24 cellular contexts compared by ENCODE assay signal in the genomic region with DNA sequence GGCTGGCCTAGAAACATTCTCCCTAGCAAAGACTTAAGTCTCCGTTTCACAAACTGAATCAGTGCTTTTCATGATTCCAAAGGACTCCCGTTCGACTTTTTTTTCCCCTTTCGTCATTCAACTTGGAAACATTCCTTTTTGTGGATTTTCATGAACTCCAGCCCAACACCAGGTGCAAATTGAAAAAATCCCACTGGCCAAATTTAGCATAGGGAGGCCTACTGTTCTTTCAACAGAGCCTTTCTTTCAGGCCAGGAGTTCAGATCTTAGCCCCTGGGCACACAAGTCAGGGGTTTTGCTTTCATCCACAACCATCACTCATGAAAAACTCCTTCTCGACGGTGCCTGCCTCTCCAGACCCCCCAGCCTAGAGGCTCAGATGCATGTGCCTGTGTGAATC.
"Had no signal": no experiment of that assay in that cellular context is flagged by ENCODE, and none has a peak within 500 bp of the region (broad histone marks: within the 10 kb centered on the region; RNA-seq: fewer than 3 reads in every experiment).

No MANE protein-coding gene starts in this region.

- DNase-seq: activated CD4-positive, alpha-beta T cell treated with anti-CD3 and anti-CD28 coated beads for 4 hours; activated CD4-positive, alpha-beta T cell treated with anti-CD3 and anti-CD28 coated beads, Interleukin-2, amount 50 U/mL, for 4 hours; activated CD4-positive, CD25-positive, alpha-beta regulatory T cell; activated CD8-positive, alpha-beta memory T cell treated with anti-CD3 and anti-CD28 coated beads, Interleukin-2, amount 50 U/mL, for 48 hours; activated CD8-positive, alpha-beta T cell treated with anti-CD3 and anti-CD28 coated beads, Interleukin-2, amount 10 ng/mL, durations not matched to agents 7 days and 5 days; activated effector memory CD4-positive, alpha-beta T cell treated with anti-CD3 and anti-CD28 coated beads, Interleukin-2, amount 50 U/mL, for 16 hours; activated naive CD4-positive, alpha-beta T cell treated with Interleukin-2 at 50 U/mL for 16 hours; activated naive CD8-positive, alpha-beta T cell treated with anti-CD3 and anti-CD28 coated beads, Interleukin-2, amount 50 U/mL, for 24 hours; activated T-cell treated with anti-CD3 and anti-CD28 coated beads, Interleukin-2, amount 50 U/mL, for 1 hour; KG1; NCI-H1048; NCI-H146; NCI-H187 treated with DMSO at 0.1 percent for 48 hours; NCI-H2081 treated with DMSO at 0.1 percent for 48 hours; NCI-H446; NCI-H524; PC-3; SIG-M5; SK-N-SH; T-helper 1 cell had no signal

- H3K4me3 Mint-ChIP-seq: activated CD8-positive, alpha-beta T cell treated with anti-CD3 and anti-CD28 coated beads, Interleukin-2, amount 10 ng/mL, durations not matched to agents 7 days and 5 days; activated naive CD8-positive, alpha-beta T cell treated with anti-CD3 and anti-CD28 coated beads, Interleukin-2, amount 50 U/mL, for 24 hours; brain; central memory CD8-positive, alpha-beta T cell had no signal

- H3K9me3 ChIP-seq: SK-N-SH had no signal

- H3K4me2 ChIP-seq: SK-N-SH had no signal

- H3K27ac Mint-ChIP-seq: activated CD8-positive, alpha-beta T cell treated with anti-CD3 and anti-CD28 coated beads, Interleukin-2, amount 10 ng/mL, durations not matched to agents 7 days and 5 days; activated naive CD4-positive, alpha-beta T cell treated with anti-CD3 and anti-CD28 coated beads, Interleukin-2, amount 50 U/mL, for 72 hours; activated naive CD8-positive, alpha-beta T cell treated with anti-CD3 and anti-CD28 coated beads, Interleukin-2, amount 50 U/mL, for 24 hours; brain had no signal

- H3K27me3 Mint-ChIP-seq: activated naive CD8-positive, alpha-beta T cell treated with anti-CD3 and anti-CD28 coated beads, Interleukin-2, amount 50 U/mL, for 24 hours had no signal

- H3K9ac ChIP-seq: SK-N-SH had no signal

- H3K36me3 Mint-ChIP-seq: brain had no signal

- H3K9me2 ChIP-seq: SK-N-SH had no signal

- ATAC-seq: activated CD8-positive, alpha-beta T cell treated with anti-CD3 and anti-CD28 coated beads, Interleukin-2, amount 10 ng/mL, durations not matched to agents 7 days and 5 days; activated naive CD4-positive, alpha-beta T cell treated with anti-CD3 and anti-CD28 coated beads, Interleukin-2, amount 50 U/mL, for 72 hours; activated naive CD8-positive, alpha-beta T cell treated with anti-CD3 and anti-CD28 coated beads, Interleukin-2, amount 50 U/mL, for 24 hours; PC-3 had no signal

- H3K27ac ChIP-seq: VCaP had no signal

- H3K4me1 Mint-ChIP-seq: activated naive CD8-positive, alpha-beta T cell treated with anti-CD3 and anti-CD28 coated beads, Interleukin-2, amount 50 U/mL, for 24 hours; brain; central memory CD8-positive, alpha-beta T cell had no signal
